ENCODE assay signal across 16 cellular contexts in the genomic region with DNA sequence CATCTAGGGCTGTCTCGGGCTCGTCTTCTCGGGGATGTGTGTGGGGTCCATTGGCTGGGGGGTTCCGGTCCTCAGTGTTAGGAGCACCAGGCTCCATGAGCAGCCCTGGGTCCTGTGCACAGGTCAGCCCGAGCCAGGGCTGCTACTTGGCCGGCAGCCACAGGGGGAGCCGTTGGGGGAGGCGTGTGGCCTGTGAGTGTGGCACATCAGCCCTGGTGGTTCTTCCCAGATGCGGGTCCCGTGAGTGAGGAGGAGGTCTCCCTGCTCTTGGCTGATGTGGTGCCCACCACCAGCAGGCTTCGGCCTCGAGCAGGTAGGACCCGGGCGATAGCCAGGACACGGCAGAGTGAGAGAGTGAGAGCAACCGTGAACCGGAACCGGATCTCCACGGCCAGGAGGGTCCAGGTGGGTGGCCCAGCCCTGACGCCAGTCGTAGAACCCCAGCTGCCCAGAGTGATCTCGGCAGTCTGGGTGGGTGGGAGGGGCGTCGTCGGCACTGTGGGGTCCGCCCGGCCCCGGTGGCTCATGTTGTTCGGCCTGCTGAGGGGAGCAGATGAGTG. TPM values are rescaled to one million over a fixed set of nuclear protein-coding genes. Genes with fewer than 3 reads are reported as not detected.
DNase-seq lines count a peak whose midpoint lies in the region; ATAC-seq, FAIRE-seq and TF ChIP-seq lines count a peak whose summit lies in the region.
"Had no signal": no experiment of that assay in that cellular context is flagged by ENCODE, and none has a peak within 500 bp of the region (broad histone marks: within the 10 kb centered on the region; RNA-seq: fewer than 3 reads in every experiment).

No MANE protein-coding gene starts in this region.

- peaks cover 74% of the 10 kb centered on the region for H3K36me3 Mint-ChIP-seq in GM23338 (ENCODE audit: low read depth)
- H3K36me3 Mint-ChIP-seq in activated CD8-positive, alpha-beta T cell treated with anti-CD3 and anti-CD28 coated beads, Interleukin-2, amount 10 ng/mL, durations not matched to agents 7 days and 5 days (ENCODE audit: low read depth) = peaks cover 68% of the 10 kb centered on the region
- H3K36me3 Mint-ChIP-seq in naive thymus-derived CD4-positive, alpha-beta T cell = peaks cover 3 to 39% (median 12%) of the 10 kb centered on the region in 5 donors
- peaks cover 53% of the 10 kb centered on the region for H3K36me3 Mint-ChIP-seq in T-helper 2 cell treated with Interferon-gamma antibody and Interleukin-4, amounts not matched to agents 5 μg/mL and 100 μg/mL, for 36 hours (ENCODE audit: low read depth)

- CTCF ChIA-PET in activated CD8-positive, alpha-beta T cell treated with anti-CD3 and anti-CD28 coated beads, Interleukin-2, amount 10 ng/mL, durations not matched to agents 7 days and 5 days (lab: Charles Lee) = no interaction called here
- CTCF ChIA-PET in naive thymus-derived CD4-positive, alpha-beta T cell (lab: Charles Lee) = no interaction called here

- DNase-seq in DND-41 (no peak), GM23338 (ENCODE audit: low spot score) (peak; percentile 69), HTR-8/SVneo (ENCODE audit: insufficient read length, low spot score) (no peak), SK-N-DZ (ENCODE audit: low spot score) (no peak)
- no peak for DNase-seq in activated CD8-positive, alpha-beta T cell treated with anti-CD3 and anti-CD28 coated beads, Interleukin-2, amount 10 ng/mL, durations not matched to agents 7 days and 5 days
- no peak for DNase-seq in naive thymus-derived CD4-positive, alpha-beta T cell
- no peak for DNase-seq in T-helper 2 cell treated with Interferon-gamma antibody and Interleukin-4, amounts not matched to agents 5 μg/mL and 100 μg/mL, for 36 hours (ENCODE audit: low spot score)
- DNase-seq: activated T-cell treated with anti-CD3 and anti-CD28 coated beads, Interleukin-2, amount 50 U/mL, for 4 hours; KBM-7; NCI-H1694; SIG-M5; stimulated activated CD4-positive, alpha-beta T cell treated with anti-CD3 and anti-CD28 coated beads, Interleukin-12 subunit alpha, Interleukin-12 subunit beta, amount 100 ng/mL, for 4 hours; tibial artery had no signal

- no peaks in the 10 kb centered on the region for H3K9me3 ChIP-seq in DND-41 (ENCODE audit: insufficient read depth, low read length, severe bottlenecking)
- H3K9me3 ChIP-seq in naive thymus-derived CD4-positive, alpha-beta T cell (ENCODE audit: control insufficient read depth in 2 of 3, low read length in 3 of 3) = no peaks in the 10 kb centered on the region
- H3K9me3 ChIP-seq: tibial artery had no signal

- H3K4me1 ChIP-seq in DND-41 (ENCODE audit: insufficient read depth, low read length) = no peaks in the 10 kb centered on the region
- H3K4me1 ChIP-seq in GM23338 (ENCODE audit: insufficient read depth) = no peaks in the 10 kb centered on the region
- peaks cover 0 to 4% of the 10 kb centered on the region in 2 donors for H3K4me1 ChIP-seq in naive thymus-derived CD4-positive, alpha-beta T cell (ENCODE audit: control insufficient read depth in 2 of 2, insufficient read depth in 2 of 2, low read length in 2 of 2)
- H3K4me1 ChIP-seq: tibial artery had no signal

- ATAC-seq in DND-41 (ENCODE audit: insufficient read depth, low read depth) (0 out of 3 replicates have a peak, but pooled peaks have one; percentile 46), GM23338 (peak; percentile 94)
- ATAC-seq in activated CD8-positive, alpha-beta T cell treated with anti-CD3 and anti-CD28 coated beads, Interleukin-2, amount 10 ng/mL, durations not matched to agents 7 days and 5 days = peak; percentile 25
- peak; percentile 45 for ATAC-seq in naive thymus-derived CD4-positive, alpha-beta T cell
- ATAC-seq: left lobe of liver had no signal

- intact Hi-C loops in naive thymus-derived CD4-positive, alpha-beta T cell (cut with micrococcal nuclease) = no loop called here

- H3K9me2 ChIP-seq in GM23338 (ENCODE audit: insufficient read depth) = no peaks in the 10 kb centered on the region

- H3K4me2 ChIP-seq in DND-41 (ENCODE audit: insufficient read depth, low read length) (no peak overlapping the region), GM23338 (no peak overlapping the region)

- H3K4me1 Mint-ChIP-seq in GM23338 = no peaks in the 10 kb centered on the region
- H3K4me1 Mint-ChIP-seq in activated CD8-positive, alpha-beta T cell treated with anti-CD3 and anti-CD28 coated beads, Interleukin-2, amount 10 ng/mL, durations not matched to agents 7 days and 5 days (ENCODE audit: low read depth) = peaks cover 26% of the 10 kb centered on the region
- peaks cover 0 to 11% (median 3%) of the 10 kb centered on the region in 7 donors for H3K4me1 Mint-ChIP-seq in naive thymus-derived CD4-positive, alpha-beta T cell
- no peaks in the 10 kb centered on the region for H3K4me1 Mint-ChIP-seq in T-helper 2 cell treated with Interferon-gamma antibody and Interleukin-4, amounts not matched to agents 5 μg/mL and 100 μg/mL, for 36 hours (ENCODE audit: low read depth)

- H3K9ac ChIP-seq in DND-41 (ENCODE audit: low read depth, low read length) = no peak overlapping the region

- no peaks in the 10 kb centered on the region for H3K27me3 ChIP-seq in DND-41 (ENCODE audit: insufficient read depth, low read length, poor library complexity)
- no peaks in the 10 kb centered on the region for H3K27me3 ChIP-seq in GM23338 (ENCODE audit: insufficient read depth)
- no peaks in the 10 kb centered on the region for H3K27me3 ChIP-seq in naive thymus-derived CD4-positive, alpha-beta T cell (ENCODE audit: control insufficient read depth in 2 of 2, insufficient read depth in 2 of 2, low read length in 2 of 2)
- H3K27me3 ChIP-seq: tibial artery had no signal

- peaks cover 11% of the 10 kb centered on the region for H3K27me3 Mint-ChIP-seq in GM23338 (ENCODE audit: insufficient read depth, low read depth, poor library complexity)
- no peaks in the 10 kb centered on the region for H3K27me3 Mint-ChIP-seq in activated CD8-positive, alpha-beta T cell treated with anti-CD3 and anti-CD28 coated beads, Interleukin-2, amount 10 ng/mL, durations not matched to agents 7 days and 5 days (ENCODE audit: low read depth)
- H3K27me3 Mint-ChIP-seq in naive thymus-derived CD4-positive, alpha-beta T cell = no peaks in the 10 kb centered on the region
- no peaks in the 10 kb centered on the region for H3K27me3 Mint-ChIP-seq in T-helper 2 cell treated with Interferon-gamma antibody and Interleukin-4, amounts not matched to agents 5 μg/mL and 100 μg/mL, for 36 hours (ENCODE audit: low read depth)

- FAIRE-seq in HTR-8/SVneo (lab: Jason Lieb, UNC) = no peak
- FAIRE-seq: astrocyte had no signal

- POLR2A ChIA-PET in activated CD8-positive, alpha-beta T cell treated with anti-CD3 and anti-CD28 coated beads, Interleukin-2, amount 10 ng/mL, durations not matched to agents 7 days and 5 days (lab: Charles Lee) = no interaction called here
- POLR2A ChIA-PET in naive thymus-derived CD4-positive, alpha-beta T cell (lab: Charles Lee) = no interaction called here

- peaks cover 56% of the 10 kb centered on the region for H4K20me1 ChIP-seq in DND-41 (ENCODE audit: insufficient read depth, low read length)
- H4K20me1 ChIP-seq in GM23338 (replicated peaks; ENCODE audit: insufficient read depth) = peaks cover 24% of the 10 kb centered on the region; the same call in 1 of the 2 replicates

- peaks cover 95% of the 10 kb centered on the region for H3K36me3 ChIP-seq in DND-41 (ENCODE audit: insufficient read depth, low read length)
- H3K36me3 ChIP-seq in GM23338 (ENCODE audit: insufficient read depth) = peaks cover 31% of the 10 kb centered on the region
- peaks cover 14 to 90% (median 16%) of the 10 kb centered on the region in 3 experiments for H3K36me3 ChIP-seq in naive thymus-derived CD4-positive, alpha-beta T cell (ENCODE audit: control insufficient read depth in 2 of 3, insufficient read depth in 3 of 3, low read length in 3 of 3)

- peaks cover 11% of the 10 kb centered on the region; the same call in 1 of the 2 replicates for H3F3A ChIP-seq in GM23338 (replicated peaks; ENCODE audit: low read depth)

- H3K4me3 ChIP-seq in DND-41 (ENCODE audit: low read depth in 1 of 2, low read length in 2 of 2) (no peak overlapping the region), GM23338 (no peak overlapping the region)
- no peak overlapping the region for H3K4me3 ChIP-seq in naive thymus-derived CD4-positive, alpha-beta T cell (ENCODE audit: low read length)
- H3K4me3 ChIP-seq: tibial artery had no signal

- H2AFZ ChIP-seq in DND-41 (ENCODE audit: low read depth, low read length) = no peak overlapping the region
- H2AFZ ChIP-seq in GM23338 = no peak overlapping the region

- peaks cover 44% of the 10 kb centered on the region for H3K79me2 ChIP-seq in DND-41 (ENCODE audit: insufficient read depth, low read length)
- peaks cover 5% of the 10 kb centered on the region; the same call in 1 of the 2 replicates for H3K79me2 ChIP-seq in GM23338 (replicated peaks; ENCODE audit: insufficient read depth)

- no peak overlapping the region for H3K4me3 Mint-ChIP-seq in GM23338
- H3K4me3 Mint-ChIP-seq in activated CD8-positive, alpha-beta T cell treated with anti-CD3 and anti-CD28 coated beads, Interleukin-2, amount 10 ng/mL, durations not matched to agents 7 days and 5 days = no peak overlapping the region
- no peak overlapping the region for H3K4me3 Mint-ChIP-seq in naive thymus-derived CD4-positive, alpha-beta T cell
- no peak overlapping the region for H3K4me3 Mint-ChIP-seq in T-helper 2 cell treated with Interferon-gamma antibody and Interleukin-4, amounts not matched to agents 5 μg/mL and 100 μg/mL, for 36 hours
- H3K4me3 Mint-ChIP-seq: activated T-cell treated with anti-CD3 and anti-CD28 coated beads, Interleukin-2, amount 50 U/mL, for 4 hours had no signal

- H3K9me3 Mint-ChIP-seq in GM23338 = no peaks in the 10 kb centered on the region; the same call in 1 of the 3 replicates
- no peaks in the 10 kb centered on the region for H3K9me3 Mint-ChIP-seq in activated CD8-positive, alpha-beta T cell treated with anti-CD3 and anti-CD28 coated beads, Interleukin-2, amount 10 ng/mL, durations not matched to agents 7 days and 5 days (ENCODE audit: insufficient read depth)
- H3K9me3 Mint-ChIP-seq in naive thymus-derived CD4-positive, alpha-beta T cell = peaks cover 0 to 3% (median 0%) of the 10 kb centered on the region in 11 donors
- H3K9me3 Mint-ChIP-seq in T-helper 2 cell treated with Interferon-gamma antibody and Interleukin-4, amounts not matched to agents 5 μg/mL and 100 μg/mL, for 36 hours = no peaks in the 10 kb centered on the region
- H3K9me3 Mint-ChIP-seq: activated T-cell treated with anti-CD3 and anti-CD28 coated beads, Interleukin-2, amount 50 U/mL, for 4 hours had no signal

- H3K27ac ChIP-seq in DND-41 (ENCODE audit: low read length) = no peak overlapping the region
- H3K27ac ChIP-seq in GM23338 (ENCODE audit: low read depth) = no peak overlapping the region
- H3K27ac ChIP-seq in naive thymus-derived CD4-positive, alpha-beta T cell (ENCODE audit: low read depth, low read length) = no peak overlapping the region
- H3K27ac ChIP-seq: tibial artery had no signal

- peak overlapping the region; percentile 89; the same call in 1 of the 2 replicates for H3K27ac Mint-ChIP-seq in GM23338
- peak overlapping the region; percentile 57 for H3K27ac Mint-ChIP-seq in activated CD8-positive, alpha-beta T cell treated with anti-CD3 and anti-CD28 coated beads, Interleukin-2, amount 10 ng/mL, durations not matched to agents 7 days and 5 days
- peak overlapping the region in 1 of 9 donors; percentile 36 for H3K27ac Mint-ChIP-seq in naive thymus-derived CD4-positive, alpha-beta T cell
- H3K27ac Mint-ChIP-seq in T-helper 2 cell treated with Interferon-gamma antibody and Interleukin-4, amounts not matched to agents 5 μg/mL and 100 μg/mL, for 36 hours = no peak overlapping the region

- TF ChIP-seq CTCF in DND-41 (IDR thresholded peaks at IDR 0.05; ENCODE audit: borderline replicate concordance, extremely low read depth, low read length, poor library complexity, severe bottlenecking) = peak; percentile 44
- peak; percentile 49 to 64 for TF ChIP-seq CTCF in GM23338 (conservative IDR thresholded peaks at IDR 0.05; ENCODE audit: low read depth in 2 of 2)

RNA-seq across cellular contexts. Expression of a gene that starts 18.5 kb away (rescaled TPM):
- 13.8 and 17.3 TPM in 2 replicates for total RNA-seq in GM23338 (2014; rRNA removed; shearing (Covaris generic))
- 11.4 and 12.3 TPM in 2 replicates for polyA plus RNA-seq in GM23338 (2016; fragmentation: Nextera tagmentation; extraction: Ambion mirVana)
- total RNA-seq in activated CD8-positive, alpha-beta T cell treated with anti-CD3 and anti-CD28 coated beads, Interleukin-2, amount 10 ng/mL, durations not matched to agents 7 days and 5 days = 100 to 1,000 TPM; 120 to 136 TPM
- 100 to 1,000 TPM in 1 of 5 experiments, 10 to 100 TPM in 4; 57.0 to 134 (median 64.6) TPM for total RNA-seq in naive thymus-derived CD4-positive, alpha-beta T cell
- polyA plus RNA-seq in naive thymus-derived CD4-positive, alpha-beta T cell = 10 to 100 TPM; 25.9 to 50.0 TPM
- 5.7 and 5.8 TPM in 2 replicates for polyA plus RNA-seq in SK-N-DZ (2014; cell fraction: cytosol; rRNA removed)
- polyA plus RNA-seq in SK-N-DZ (2014; cell fraction: nucleus; rRNA removed) = 31.0 and 33.5 TPM in 2 replicates

RNA-seq across cellular contexts. Expression of a gene that starts 21.0 kb away (rescaled TPM):
- total RNA-seq in GM23338 (2014; rRNA removed; shearing (Covaris generic)) = 33.9 and 45.9 TPM in 2 replicates
- 11.0 and 11.6 TPM in 2 replicates for polyA plus RNA-seq in GM23338 (2016; fragmentation: Nextera tagmentation; extraction: Ambion mirVana)
- 10 to 100 TPM; 53.7 to 58.1 TPM for total RNA-seq in activated CD8-positive, alpha-beta T cell treated with anti-CD3 and anti-CD28 coated beads, Interleukin-2, amount 10 ng/mL, durations not matched to agents 7 days and 5 days
- 10 to 100 TPM; 47.3 to 55.2 (median 49.4) TPM for total RNA-seq in naive thymus-derived CD4-positive, alpha-beta T cell
- polyA plus RNA-seq in naive thymus-derived CD4-positive, alpha-beta T cell = 10 to 100 TPM in 1 of 2 donors, 1 to 10 TPM in 1; 6.2 to 22.1 TPM
- 16.2 and 26.4 TPM in 2 replicates for polyA plus RNA-seq in SK-N-DZ (2014; cell fraction: cytosol; rRNA removed)
- polyA plus RNA-seq in SK-N-DZ (2014; cell fraction: nucleus; rRNA removed) = 24.4 and 26.5 TPM in 2 replicates

RNA-seq across cellular contexts. Expression of a gene that starts 27.5 kb away (rescaled TPM):
- not detected in 2 replicates for total RNA-seq in GM23338 (2014; rRNA removed; shearing (Covaris generic))
- not detected in 2 replicates for polyA plus RNA-seq in GM23338 (2016; fragmentation: Nextera tagmentation; extraction: Ambion mirVana)
- total RNA-seq in activated CD8-positive, alpha-beta T cell treated with anti-CD3 and anti-CD28 coated beads, Interleukin-2, amount 10 ng/mL, durations not matched to agents 7 days and 5 days = not detected
- not detected for total RNA-seq in naive thymus-derived CD4-positive, alpha-beta T cell
- not detected for polyA plus RNA-seq in naive thymus-derived CD4-positive, alpha-beta T cell
- 0.09 and 0.14 TPM in 2 replicates for polyA plus RNA-seq in SK-N-DZ (2014; cell fraction: cytosol; rRNA removed)
- 0.22 TPM in 1 of 2 replicates, not detected in the other for polyA plus RNA-seq in SK-N-DZ (2014; cell fraction: nucleus; rRNA removed)
- total RNA-seq: activated T-cell treated with anti-CD3 and anti-CD28 coated beads, Interleukin-2, amount 50 U/mL, for 4 hours; astrocyte; glomerular endothelial cell had no signal

RNA-seq across cellular contexts. Expression of a gene that starts 29.7 kb away (rescaled TPM):
- total RNA-seq in GM23338 (2014; rRNA removed; shearing (Covaris generic)) = not detected in 2 replicates
- polyA plus RNA-seq in GM23338 (2016; fragmentation: Nextera tagmentation; extraction: Ambion mirVana) = 2.6 and 3.8 TPM in 2 replicates
- not detected for total RNA-seq in activated CD8-positive, alpha-beta T cell treated with anti-CD3 and anti-CD28 coated beads, Interleukin-2, amount 10 ng/mL, durations not matched to agents 7 days and 5 days
- not detected for total RNA-seq in naive thymus-derived CD4-positive, alpha-beta T cell
- not detected for polyA plus RNA-seq in naive thymus-derived CD4-positive, alpha-beta T cell
- polyA plus RNA-seq in SK-N-DZ (2014; cell fraction: cytosol; rRNA removed) = not detected in 2 replicates
- not detected in 2 replicates for polyA plus RNA-seq in SK-N-DZ (2014; cell fraction: nucleus; rRNA removed)
- total RNA-seq: activated T-cell treated with anti-CD3 and anti-CD28 coated beads, Interleukin-2, amount 50 U/mL, for 4 hours; glomerular endothelial cell had no signal

RNA-seq across cellular contexts. Expression of a gene that starts 36.5 kb away (rescaled TPM):
- 59.1 and 64.8 TPM in 2 replicates for total RNA-seq in GM23338 (2014; rRNA removed; shearing (Covaris generic))
- 37.6 and 39.6 TPM in 2 replicates for polyA plus RNA-seq in GM23338 (2016; fragmentation: Nextera tagmentation; extraction: Ambion mirVana)
- 10 to 100 TPM; 32.2 to 36.1 TPM for total RNA-seq in activated CD8-positive, alpha-beta T cell treated with anti-CD3 and anti-CD28 coated beads, Interleukin-2, amount 10 ng/mL, durations not matched to agents 7 days and 5 days
- 10 to 100 TPM; 20.0 to 45.4 (median 35.5) TPM for total RNA-seq in naive thymus-derived CD4-positive, alpha-beta T cell
- 10 to 100 TPM; 26.7 to 43.6 TPM for polyA plus RNA-seq in naive thymus-derived CD4-positive, alpha-beta T cell
- 25.4 and 30.7 TPM in 2 replicates for polyA plus RNA-seq in SK-N-DZ (2014; cell fraction: cytosol; rRNA removed)
- 37.4 and 45.5 TPM in 2 replicates for polyA plus RNA-seq in SK-N-DZ (2014; cell fraction: nucleus; rRNA removed)

Comparison
In these comparisons a context has a peak if more than half of its experiments do, and no peak if none do; other contexts are left out.
1. ATAC-seq: peak in every context shown above with its lines; median percentile 94 in GM23338; 46 in DND-41; 45 in naive thymus-derived CD4-positive, alpha-beta T cell; 25 in activated CD8-positive, alpha-beta T cell treated with anti-CD3 and anti-CD28 coated beads, Interleukin-2, amount 10 ng/mL, durations not matched to agents 7 days and 5 days.